ENCODE assay signal across 19 cellular contexts in the genomic region with DNA sequence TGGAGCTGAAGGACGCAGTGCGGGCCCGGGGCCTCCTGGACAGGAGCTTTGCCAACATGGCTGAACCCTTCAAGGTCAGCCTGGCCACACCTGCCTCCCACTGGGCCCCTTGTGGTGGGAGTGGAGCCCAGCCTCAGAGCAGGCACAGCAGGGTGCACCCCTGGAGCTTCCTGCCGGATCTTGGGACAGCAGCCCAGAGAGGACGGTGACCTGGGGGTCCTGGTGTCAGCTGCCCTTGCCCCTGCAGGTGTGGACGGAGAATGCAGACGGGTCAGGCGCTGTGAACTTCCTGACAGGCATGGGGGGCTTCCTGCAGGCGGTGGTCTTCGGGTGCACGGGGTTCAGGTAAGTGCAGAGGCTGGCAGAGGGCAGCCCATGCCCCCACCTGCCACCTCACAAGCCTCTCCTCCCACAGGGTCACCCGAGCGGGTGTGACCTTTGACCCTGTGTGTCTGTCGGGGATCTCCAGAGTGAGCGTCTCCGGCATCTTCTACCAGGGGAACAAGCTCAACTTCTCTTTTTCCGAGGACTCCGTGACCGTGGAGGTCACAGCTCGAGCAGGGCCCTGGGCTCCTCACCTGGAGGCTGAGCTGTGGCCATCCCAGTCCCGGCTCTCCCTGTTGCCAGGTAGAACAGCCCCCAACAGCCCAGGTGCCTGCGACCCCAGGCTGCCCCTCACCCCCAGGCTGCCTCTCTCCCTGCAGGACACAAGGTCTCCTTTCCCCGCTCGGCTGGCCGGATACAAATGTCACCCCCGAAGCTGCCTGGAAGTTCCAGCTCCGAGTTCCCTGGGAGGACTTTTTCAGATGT. TPM values are rescaled to one million over a fixed set of nuclear protein-coding genes. Genes with fewer than 3 reads are reported as not detected.
A peak's percentile ranks its signal among the peaks of the same experiment; 100 is the strongest.
DNase-seq lines count a peak whose midpoint lies in the region; ATAC-seq, FAIRE-seq and TF ChIP-seq lines count a peak whose summit lies in the region.
"Had no signal": no experiment of that assay in that cellular context is flagged by ENCODE, and none has a peak within 500 bp of the region (broad histone marks: within the 10 kb centered on the region; RNA-seq: fewer than 3 reads in every experiment).

No MANE protein-coding gene starts in this region.

- H3K9ac ChIP-seq in GM12878 (ENCODE audit: control insufficient read depth, insufficient read depth, low read length) = no peak overlapping the region

- in situ Hi-C loops in GM12878 (cut with MboI) = no loop called here

- TF ChIP-seq RAD21 in GM12878 (IDR thresholded peaks at IDR 0.05; ENCODE audit: insufficient read depth, low read depth, low read length) = no peak

- H3K4me3 Mint-ChIP-seq in activated T-helper 17 cell treated with anti-CD3 and anti-CD28 coated beads, Interleukin-2, amount 50 U/mL, for 72 hours = no peak overlapping the region
- H3K4me3 Mint-ChIP-seq: HFFc6; T-helper 2 cell treated with Interferon-gamma antibody and Interleukin-4, amounts not matched to agents 5 μg/mL and 100 μg/mL, for 36 hours had no signal

- H4K20me1 ChIP-seq in GM12878 (ENCODE audit: control insufficient read depth, insufficient read depth) = no peaks in the 10 kb centered on the region

- H2AFZ ChIP-seq in GM12878 (ENCODE audit: control insufficient read depth, low read depth, low read length) = no peak overlapping the region

- no TSS peak for BruUV-seq in GM12878 (replicated peaks; lab: Mats Ljungman, UMichigan)

- H3K36me3 ChIP-seq in H7 (replicated peaks; ENCODE audit: control insufficient read depth, insufficient read depth, low read length) = peaks cover 2% of the 10 kb centered on the region
- no peaks in the 10 kb centered on the region for H3K36me3 ChIP-seq in GM12878 (ENCODE audit: control insufficient read depth in 2 of 2, insufficient read depth in 2 of 2, low read length in 1 of 2)
- H3K36me3 ChIP-seq: breast epithelium had no signal

- H3K4me1 Mint-ChIP-seq in activated T-helper 17 cell treated with anti-CD3 and anti-CD28 coated beads, Interleukin-2, amount 50 U/mL, for 72 hours = peaks cover 5% of the 10 kb centered on the region

- H3K79me2 ChIP-seq in GM12878 (ENCODE audit: control insufficient read depth, insufficient read depth, low read length) = no peaks in the 10 kb centered on the region

- no peak overlapping the region for H3K4me3 ChIP-seq in H7 (ENCODE audit: insufficient read depth, low read depth, low read length)
- H3K4me3 ChIP-seq in GM12878 = no peak overlapping the region
- H3K4me3 ChIP-seq: breast epithelium, dorsolateral prefrontal cortex, lung, thoracic aorta had no signal

- H3K27ac ChIP-seq in GM12878 (ENCODE audit: control insufficient read depth, insufficient read depth) = no peak overlapping the region
- H3K27ac ChIP-seq: breast epithelium, dorsolateral prefrontal cortex, thoracic aorta had no signal

- intact Hi-C loops in GM12878 (cut with micrococcal nuclease; ENCODE audit: unreplicated experiment) = no loop called here

- SMC1A ChIA-PET in GM12878 (lab: Charles Lee; ENCODE audit: uncharacterized antibody, unreplicated experiment) = interaction anchor here (1.2 to 1.3 kb wide), 2 partner anchors 12 to 34 kb away, joined by 3 read pairs; no protein-coding TSS in a partner anchor

- no peak for TF ChIP-seq CTCF in GM12878 (IDR thresholded peaks at IDR 0.05 in 2 of 3, conservative IDR thresholded peaks at IDR 0.05 in 1 of 3; ENCODE audit: control insufficient read depth in 2 of 3, extremely low read depth in 1 of 3, insufficient read depth in 1 of 3, low read depth in 3 of 3, low read length in 3 of 3)

- TF ChIP-seq POLR2A in GM12878 (IDR thresholded peaks at IDR 0.05; ENCODE audit: low read depth, low read length) = no peak

- H3K4me1 ChIP-seq in GM12878 (ENCODE audit: control insufficient read depth, insufficient read depth, low read length) = peaks cover 3% of the 10 kb centered on the region; the same call in 1 of the 2 replicates
- H3K4me1 ChIP-seq: breast epithelium had no signal

- ATAC-seq in GM12878 (no peak), HG03442 (IDR thresholded peaks at IDR 0.05; ENCODE audit: unreplicated experiment) (no peak)
- ATAC-seq in activated T-helper 17 cell treated with anti-CD3 and anti-CD28 coated beads, Interleukin-2, amount 50 U/mL, for 72 hours (replicated peaks) = no peak

- H3K27me3 ChIP-seq in H7 (ENCODE audit: control insufficient read depth, insufficient read depth, low read length) = no peaks in the 10 kb centered on the region
- H3K27me3 ChIP-seq in GM12878 (replicated peaks in 1 of 2; ENCODE audit: control insufficient read depth in 2 of 2, insufficient read depth in 2 of 2, low read length in 1 of 2) = peaks cover 0 to 2% of the 10 kb centered on the region in 2 experiments; a peak in 1 of 4 replicates

- RAD21 ChIA-PET in GM12878 (lab: Charles Lee; ENCODE audit: unreplicated experiment) = no interaction called here

- TF ChIP-seq EP300 in GM12878 (IDR thresholded peaks at IDR 0.05; ENCODE audit: borderline replicate concordance in 1 of 2, control insufficient read depth in 1 of 2, low read depth in 2 of 2, low read length in 2 of 2) = no peak

- no peak overlapping the region for H3K27ac Mint-ChIP-seq in activated T-helper 17 cell treated with anti-CD3 and anti-CD28 coated beads, Interleukin-2, amount 50 U/mL, for 72 hours
- H3K27ac Mint-ChIP-seq: HFFc6; T-helper 2 cell treated with Interferon-gamma antibody and Interleukin-4, amounts not matched to agents 5 μg/mL and 100 μg/mL, for 36 hours had no signal

- POLR2A ChIA-PET in GM12878 (lab: Charles Lee) = interaction anchor here (1.5 kb wide), 1 partner anchor 10 kb away, joined by 4 read pairs; no protein-coding TSS in a partner anchor

- no peak for FAIRE-seq in GM12878 (lab: Jason Lieb, UNC)
- FAIRE-seq: small intestine had no signal

- H3K36me3 Mint-ChIP-seq in activated T-helper 17 cell treated with anti-CD3 and anti-CD28 coated beads, Interleukin-2, amount 50 U/mL, for 72 hours (ENCODE audit: low read depth) = peaks cover 37% of the 10 kb centered on the region

- DNase-seq in H7 (peak; percentile 35), GM12878 (ENCODE audit: low read depth, low spot score) (no peak), mesenteric fat pad (ENCODE audit: low spot score) (peak; percentile 88)
- DNase-seq: activated CD8-positive, alpha-beta memory T cell treated with anti-CD3 and anti-CD28 coated beads, Interleukin-2, amount 50 U/mL, for 48 hours; HFFc6; NCI-H526 treated with DMSO at 0.1 percent for 48 hours; small intestine; stimulated activated CD4-positive, alpha-beta T cell treated with anti-CD3 and anti-CD28 coated beads, Interleukin-4, amount 100 ng/mL, for 4 hours had no signal

- WGBS in GM12878 (ENCODE audit: insufficient coverage, insufficient replicate concordance, low lambda C conversion rate, missing lambda C conversion rate) = 81% methylated on average over 27 of the region's 27 CpGs

- no peaks in the 10 kb centered on the region for H3K9me3 ChIP-seq in GM12878 (replicated peaks; ENCODE audit: control insufficient read depth, insufficient read depth, low read length)
- H3K9me3 ChIP-seq: breast epithelium, thoracic aorta had no signal

- H3K4me2 ChIP-seq in GM12878 (ENCODE audit: control insufficient read depth, insufficient read depth) = no peak overlapping the region

- CTCF ChIA-PET in GM12878 (lab: Yijun Ruan, JAX) = interaction anchor here (0.8 kb wide), 1 partner anchor 44 kb away, joined by 4 read pairs; no protein-coding TSS in a partner anchor

- no peaks in the 10 kb centered on the region for H3K9me3 Mint-ChIP-seq in activated T-helper 17 cell treated with anti-CD3 and anti-CD28 coated beads, Interleukin-2, amount 50 U/mL, for 72 hours
- H3K9me3 Mint-ChIP-seq: HFFc6; T-helper 2 cell treated with Interferon-gamma antibody and Interleukin-4, amounts not matched to agents 5 μg/mL and 100 μg/mL, for 36 hours had no signal

- no peaks in the 10 kb centered on the region for H3K27me3 Mint-ChIP-seq in activated T-helper 17 cell treated with anti-CD3 and anti-CD28 coated beads, Interleukin-2, amount 50 U/mL, for 72 hours

RNA-seq across cellular contexts. Expression of gene PGGHG, which starts 5.1 kb away (rescaled TPM):
- total RNA-seq in H7 (2014; rRNA removed; shearing (Covaris generic)) = 69.0 and 102 TPM in 2 replicates
- total RNA-seq in GM12878 (2013; cell fraction: nucleolus; rRNA removed) = 80.7 and 93.8 TPM in 2 replicates
- total RNA-seq in GM12878 (2014; rRNA removed) (3.5 and 3.9 TPM in 2 replicates), GM12878 (2014; rRNA removed; fragmentation: Illumina TruSeq; extraction: Trizol) (1.3 and 1.9 TPM in 2 replicates), GM12878 (2021) (7.3 and 8.2 TPM in 2 replicates), mesenteric fat pad (25.2 TPM)
- 13.0 TPM for polyA plus RNA-seq in GM12878 (2011; ENCODE audit: low read depth)
- polyA plus RNA-seq in GM12878 (2011; rRNA removed) (1.7 and 2.9 TPM in 2 replicates), GM12878 (2014; fragmentation: Illumina TruSeq; extraction: Trizol) (0.17 and 1.5 TPM in 2 replicates), GM12878 (2014; fragmentation: Nextera tagmentation; extraction: Ambion mirVana) (under 1 TPM; 0.10 to 0.27 TPM), GM12878 (2014; rRNA removed) (7.9 and 8.3 TPM in 2 replicates), GM12878 (2016; fragmentation: Nextera tagmentation; extraction: Ambion mirVana) (1 to 10 TPM; 1.0 to 1.7 TPM)
- polyA plus RNA-seq in GM12878 (2011; cell fraction: cytosol; rRNA removed) = 2.1 and 4.4 TPM in 2 replicates
- 82.4 and 97.9 TPM in 2 replicates for polyA plus RNA-seq in GM12878 (2011; cell fraction: nucleus; rRNA removed)
- polyA plus RNA-seq in GM12878 (2012) = 34.6 and 36.7 TPM in 2 replicates
- 0.80 and 2.4 TPM in 2 replicates for polyA minus RNA-seq in GM12878 (2011; rRNA and poly(A)+ RNA removed)
- polyA minus RNA-seq in GM12878 (2011; cell fraction: cytosol; rRNA and poly(A)+ RNA removed) = 0.80 and 1.1 TPM in 2 replicates
- polyA minus RNA-seq in GM12878 (2011; cell fraction: nucleus; rRNA and poly(A)+ RNA removed) = 7.3 and 13.1 TPM in 2 replicates
- 100 to 1,000 TPM in 1 of 2 donors, 10 to 100 TPM in 1; 31.7 to 196 TPM for total RNA-seq in activated T-helper 17 cell treated with anti-CD3 and anti-CD28 coated beads, Interleukin-2, amount 50 U/mL, for 72 hours

RNA-seq across cellular contexts. Expression of gene IFITM5, which starts 5.3 kb away (rescaled TPM):
- not detected in 2 replicates for total RNA-seq in H7 (2014; rRNA removed; shearing (Covaris generic))
- total RNA-seq in GM12878 (2013; cell fraction: nucleolus; rRNA removed) = not detected in 2 replicates
- total RNA-seq in GM12878 (2014; rRNA removed) (not detected in 2 replicates), GM12878 (2014; rRNA removed; fragmentation: Illumina TruSeq; extraction: Trizol) (not detected in 2 replicates), GM12878 (2021) (not detected in 2 replicates), mesenteric fat pad (not detected)
- polyA plus RNA-seq in GM12878 (2011; ENCODE audit: low read depth) = not detected
- polyA plus RNA-seq in GM12878 (2011; rRNA removed) (not detected in 2 replicates), GM12878 (2014; fragmentation: Illumina TruSeq; extraction: Trizol) (not detected in 2 replicates), GM12878 (2014; fragmentation: Nextera tagmentation; extraction: Ambion mirVana) (not detected), GM12878 (2014; rRNA removed) (not detected in 2 replicates), GM12878 (2016; fragmentation: Nextera tagmentation; extraction: Ambion mirVana) (not detected)
- polyA plus RNA-seq in GM12878 (2011; cell fraction: cytosol; rRNA removed) = not detected in 2 replicates
- not detected in 2 replicates for polyA plus RNA-seq in GM12878 (2011; cell fraction: nucleus; rRNA removed)
- polyA plus RNA-seq in GM12878 (2012) = not detected in 2 replicates
- not detected in 2 replicates for polyA minus RNA-seq in GM12878 (2011; rRNA and poly(A)+ RNA removed)
- not detected in 2 replicates for polyA minus RNA-seq in GM12878 (2011; cell fraction: cytosol; rRNA and poly(A)+ RNA removed)
- not detected in 2 replicates for polyA minus RNA-seq in GM12878 (2011; cell fraction: nucleus; rRNA and poly(A)+ RNA removed)
- total RNA-seq in activated T-helper 17 cell treated with anti-CD3 and anti-CD28 coated beads, Interleukin-2, amount 50 U/mL, for 72 hours = not detected
- total RNA-seq: breast epithelium, HFFc6, lung, myocyte, osteocyte, SK-MEL-5, thoracic aorta had no signal
- polyA plus RNA-seq: esophagus, lung, small intestine had no signal

RNA-seq across cellular contexts. Expression of gene IFITM2, which starts 13.6 kb away (rescaled TPM):
- total RNA-seq in H7 (2014; rRNA removed; shearing (Covaris generic)) = 374 and 379 TPM in 2 replicates
- 32.0 and 32.3 TPM in 2 replicates for total RNA-seq in GM12878 (2013; cell fraction: nucleolus; rRNA removed)
- total RNA-seq in GM12878 (2014; rRNA removed) = 267 and 271 TPM in 2 replicates
- total RNA-seq in GM12878 (2014; rRNA removed; fragmentation: Illumina TruSeq; extraction: Trizol) = 295 and 327 TPM in 2 replicates
- total RNA-seq in GM12878 (2021) = 676 and 768 TPM in 2 replicates
- polyA plus RNA-seq in GM12878 (2011; ENCODE audit: low read depth) = 582 TPM
- 116 and 205 TPM in 2 replicates for polyA plus RNA-seq in GM12878 (2011; rRNA removed)
- 159 and 247 TPM in 2 replicates for polyA plus RNA-seq in GM12878 (2011; cell fraction: cytosol; rRNA removed)
- 40.7 and 48.7 TPM in 2 replicates for polyA plus RNA-seq in GM12878 (2011; cell fraction: nucleus; rRNA removed)
- 605 and 961 TPM in 2 replicates for polyA plus RNA-seq in GM12878 (2012)
- polyA plus RNA-seq in GM12878 (2014; fragmentation: Illumina TruSeq; extraction: Trizol) = 422 and 741 TPM in 2 replicates
- 1,000 to 10,000 TPM; 2,669 to 3,672 TPM for polyA plus RNA-seq in GM12878 (2014; fragmentation: Nextera tagmentation; extraction: Ambion mirVana)
- 611 and 755 TPM in 2 replicates for polyA plus RNA-seq in GM12878 (2014; rRNA removed)
- 100 to 1,000 TPM; 707 to 829 TPM for polyA plus RNA-seq in GM12878 (2016; fragmentation: Nextera tagmentation; extraction: Ambion mirVana)
- 67.7 and 77.6 TPM in 2 replicates for polyA minus RNA-seq in GM12878 (2011; rRNA and poly(A)+ RNA removed)
- 83.9 and 93.5 TPM in 2 replicates for polyA minus RNA-seq in GM12878 (2011; cell fraction: cytosol; rRNA and poly(A)+ RNA removed)
- polyA minus RNA-seq in GM12878 (2011; cell fraction: nucleus; rRNA and poly(A)+ RNA removed) = 31.3 and 51.8 TPM in 2 replicates
- 657 TPM for total RNA-seq in mesenteric fat pad
- 100 to 1,000 TPM; 187 to 261 TPM for total RNA-seq in activated T-helper 17 cell treated with anti-CD3 and anti-CD28 coated beads, Interleukin-2, amount 50 U/mL, for 72 hours

RNA-seq across cellular contexts. Expression of gene NLRP6, which starts 15.8 kb away (rescaled TPM):
- 0.26 and 0.55 TPM in 2 replicates for total RNA-seq in H7 (2014; rRNA removed; shearing (Covaris generic))
- total RNA-seq in GM12878 (2013; cell fraction: nucleolus; rRNA removed) = 1.3 and 2.2 TPM in 2 replicates
- 0.11 TPM in 1 of 2 replicates, not detected in the other for total RNA-seq in GM12878 (2014; rRNA removed)
- total RNA-seq in GM12878 (2014; rRNA removed; fragmentation: Illumina TruSeq; extraction: Trizol) = not detected in 2 replicates
- 0.11 TPM in 1 of 2 replicates, not detected in the other for total RNA-seq in GM12878 (2021)
- not detected for polyA plus RNA-seq in GM12878 (2011; ENCODE audit: low read depth)
- 0.03 TPM in 1 of 2 replicates, not detected in the other for polyA plus RNA-seq in GM12878 (2011; rRNA removed)
- polyA plus RNA-seq in GM12878 (2011; cell fraction: cytosol; rRNA removed) = 0.09 and 0.13 TPM in 2 replicates
- 0.28 and 0.45 TPM in 2 replicates for polyA plus RNA-seq in GM12878 (2011; cell fraction: nucleus; rRNA removed)
- polyA plus RNA-seq in GM12878 (2012) = 0.07 and 0.10 TPM in 2 replicates
- polyA plus RNA-seq in GM12878 (2014; fragmentation: Illumina TruSeq; extraction: Trizol) = not detected in 2 replicates
- not detected for polyA plus RNA-seq in GM12878 (2014; fragmentation: Nextera tagmentation; extraction: Ambion mirVana)
- not detected in 2 replicates for polyA plus RNA-seq in GM12878 (2014; rRNA removed)
- not detected for polyA plus RNA-seq in GM12878 (2016; fragmentation: Nextera tagmentation; extraction: Ambion mirVana)
- 0.10 TPM in 1 of 2 replicates, not detected in the other for polyA minus RNA-seq in GM12878 (2011; rRNA and poly(A)+ RNA removed)
- polyA minus RNA-seq in GM12878 (2011; cell fraction: cytosol; rRNA and poly(A)+ RNA removed) = not detected in 2 replicates
- polyA minus RNA-seq in GM12878 (2011; cell fraction: nucleus; rRNA and poly(A)+ RNA removed) = 0.24 and 0.57 TPM in 2 replicates
- total RNA-seq in mesenteric fat pad = 1.8 TPM
- 1 to 10 TPM in 1 of 2 donors, under 1 TPM in 1; 0.43 to 2.2 TPM for total RNA-seq in activated T-helper 17 cell treated with anti-CD3 and anti-CD28 coated beads, Interleukin-2, amount 50 U/mL, for 72 hours
- total RNA-seq: HFFc6, myocyte, osteocyte had no signal

RNA-seq across cellular contexts. Expression of gene IFITM1, which starts 19.8 kb away (rescaled TPM):
- 1,398 and 1,404 TPM in 2 replicates for total RNA-seq in H7 (2014; rRNA removed; shearing (Covaris generic))
- 166 and 177 TPM in 2 replicates for total RNA-seq in GM12878 (2013; cell fraction: nucleolus; rRNA removed)
- 543 and 574 TPM in 2 replicates for total RNA-seq in GM12878 (2014; rRNA removed)
- total RNA-seq in GM12878 (2014; rRNA removed; fragmentation: Illumina TruSeq; extraction: Trizol) = 485 and 549 TPM in 2 replicates
- total RNA-seq in GM12878 (2021) = 396 and 453 TPM in 2 replicates
- polyA plus RNA-seq in GM12878 (2011; ENCODE audit: low read depth) = 839 TPM
- 240 and 671 TPM in 2 replicates for polyA plus RNA-seq in GM12878 (2011; rRNA removed)
- polyA plus RNA-seq in GM12878 (2011; cell fraction: cytosol; rRNA removed) = 1,141 and 1,225 TPM in 2 replicates
- polyA plus RNA-seq in GM12878 (2011; cell fraction: nucleus; rRNA removed) = 403 and 488 TPM in 2 replicates
- 758 and 904 TPM in 2 replicates for polyA plus RNA-seq in GM12878 (2012)
- polyA plus RNA-seq in GM12878 (2014; fragmentation: Illumina TruSeq; extraction: Trizol) = 491 and 1,007 TPM in 2 replicates
- polyA plus RNA-seq in GM12878 (2014; fragmentation: Nextera tagmentation; extraction: Ambion mirVana) = 1,000 to 10,000 TPM; 1,771 to 2,788 TPM
- polyA plus RNA-seq in GM12878 (2014; rRNA removed) = 864 and 887 TPM in 2 replicates
- 100 to 1,000 TPM; 456 to 479 TPM for polyA plus RNA-seq in GM12878 (2016; fragmentation: Nextera tagmentation; extraction: Ambion mirVana)
- 804 and 1,098 TPM in 2 replicates for polyA minus RNA-seq in GM12878 (2011; rRNA and poly(A)+ RNA removed)
- 178 and 190 TPM in 2 replicates for polyA minus RNA-seq in GM12878 (2011; cell fraction: cytosol; rRNA and poly(A)+ RNA removed)
- polyA minus RNA-seq in GM12878 (2011; cell fraction: nucleus; rRNA and poly(A)+ RNA removed) = 183 and 217 TPM in 2 replicates
- total RNA-seq in mesenteric fat pad = 232 TPM
- 10 to 100 TPM; 95.7 to 97.1 TPM for total RNA-seq in activated T-helper 17 cell treated with anti-CD3 and anti-CD28 coated beads, Interleukin-2, amount 50 U/mL, for 72 hours
